ENCODE assay signal across 29 cellular contexts in genomic region chr20:59787186-59787890, GRCh38.
DNase-seq lines count a peak whose midpoint lies in the region; ATAC-seq lines count a peak whose summit lies in the region.
"Had no signal": no experiment of that assay in that cellular context is flagged by ENCODE, and none has a peak within 500 bp of the region (broad histone marks: within the 10 kb centered on the region; RNA-seq: fewer than 3 reads in every experiment).

No MANE protein-coding gene starts in this region.

- peak; percentile 41 for DNase-seq in cardiac septum (ENCODE audit: low spot score)
- DNase-seq in Right ventricle myocardium inferior (ENCODE audit: missing footprints): no peak
- peak; percentile 49 to 73 for DNase-seq in NOMO-1 (lab: John Stamatoyannopoulos, UW; ENCODE audit: unreplicated experiment in 2 of 2)
- DNase-seq in ecto neural progenitor cell (ENCODE audit: low spot score): peak; percentile 38
- DNase-seq in ureter (ENCODE audit: low spot score): peak; percentile 24
- no peak for DNase-seq in T1000 (lab: John Stamatoyannopoulos, UW)
- DNase-seq: activated CD4-positive, alpha-beta memory T cell treated with anti-CD3 and anti-CD28 coated beads for 36 hours; activated CD4-positive, alpha-beta T cell treated with anti-CD3 and anti-CD28 coated beads for 1 hour; activated effector memory CD4-positive, alpha-beta T cell treated with Interleukin-2 at 50 U/mL for 16 hours; colonic mucosa; effector memory CD4-positive, alpha-beta T cell; KG1; left ventricle myocardium superior; mesendoderm; MG63; NCI-H1436 treated with DMSO at 0.1 percent for 48 hours; NCI-H2081 treated with DMSO at 0.1 percent for 48 hours; NCI-H226; right lobe of liver; RPMI8226; spleen; stimulated activated CD8-positive, alpha-beta memory T cell treated with anti-CD3 and anti-CD28 coated beads, Interleukin-4, amount 100 ng/mL, for 48 hours; stimulated activated naive CD8-positive, alpha-beta T cell treated with anti-CD3 and anti-CD28 coated beads, Interleukin-15, amount 100 ng/mL, for 72 hours; thyroid gland had no signal

- intact Hi-C loops in cardiac septum (cut with DNase I) (no loop called here), Right ventricle myocardium inferior (cut with DNase I) (loop anchor here (10.0 kb wide), 1 partner anchor 147 kb away; the partner anchor contains the start of gene SYCP2)

- ATAC-seq in Right ventricle myocardium inferior (no peak), GM21737 (IDR thresholded peaks at IDR 0.05; ENCODE audit: unreplicated experiment) (no peak), GM21529 (IDR thresholded peaks at IDR 0.05; ENCODE audit: unreplicated experiment) (no peak)
- ATAC-seq: activated naive CD4-positive, alpha-beta T cell treated with anti-CD3 and anti-CD28 coated beads, Interleukin-2, amount 50 U/mL, for 72 hours; CD8-positive, alpha-beta T cell; GM23338; left ventricle myocardium superior; right lobe of liver; stimulated activated naive CD8-positive, alpha-beta T cell treated with anti-CD3 and anti-CD28 coated beads, Interleukin-15, amount 100 ng/mL, for 72 hours had no signal

Comparison
In these comparisons a context has a peak if more than half of its experiments do, and no peak if none do; other contexts are left out.
1. DNase-seq: peak in cardiac septum (single experiment), NOMO-1 (2 of 2), ecto neural progenitor cell (single experiment) and ureter (single experiment); none in Right ventricle myocardium inferior (single experiment) and T1000 (single experiment).